In the genomic region with DNA sequence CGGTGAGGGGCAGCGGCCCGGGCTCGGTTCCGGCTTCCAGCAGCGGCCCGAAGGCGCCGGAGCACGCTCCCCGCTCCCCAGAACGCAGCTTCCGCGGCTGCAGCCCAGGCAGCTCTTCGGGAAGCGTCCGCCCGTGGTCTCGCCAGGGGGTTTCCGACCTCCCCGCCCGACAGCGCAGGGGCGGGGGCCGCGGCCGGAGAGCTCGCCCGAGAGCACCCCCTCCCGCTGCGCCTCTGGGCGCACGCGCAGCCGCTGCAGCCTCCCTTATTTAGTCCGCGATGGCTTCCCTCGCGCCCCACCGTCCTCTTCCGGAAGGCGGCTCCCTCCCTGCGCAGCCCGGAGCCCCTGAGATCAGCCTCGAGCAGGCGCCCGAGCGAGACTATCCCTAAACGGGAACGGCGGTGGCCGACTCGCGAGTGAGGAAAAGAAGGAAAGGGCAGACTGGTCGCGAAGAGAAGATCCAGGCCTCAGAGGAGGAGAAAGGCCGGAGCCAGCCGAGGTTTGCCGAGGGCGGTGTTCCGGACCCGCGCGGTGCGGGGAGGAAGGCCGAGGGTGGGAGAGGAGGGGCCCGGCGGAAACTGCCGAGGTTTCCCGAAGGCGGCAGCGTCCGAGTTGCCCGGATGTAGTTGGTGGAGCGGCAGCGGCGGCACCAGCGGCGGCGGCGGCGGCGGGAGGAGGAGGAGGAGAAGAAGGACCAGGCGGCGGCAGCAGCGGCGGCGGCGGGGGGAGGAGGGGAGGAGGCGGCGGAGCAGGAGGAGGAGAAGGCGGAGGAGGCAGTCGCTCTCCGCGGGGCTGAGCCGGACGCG, we compare ENCODE assay signal across 8 cellular contexts. TPM values are rescaled to one million over a fixed set of nuclear protein-coding genes. Genes with fewer than 3 reads are reported as not detected.
DNase-seq lines count a peak whose midpoint lies in the region; ATAC-seq and TF ChIP-seq lines count a peak whose summit lies in the region.

A gene with protein sequence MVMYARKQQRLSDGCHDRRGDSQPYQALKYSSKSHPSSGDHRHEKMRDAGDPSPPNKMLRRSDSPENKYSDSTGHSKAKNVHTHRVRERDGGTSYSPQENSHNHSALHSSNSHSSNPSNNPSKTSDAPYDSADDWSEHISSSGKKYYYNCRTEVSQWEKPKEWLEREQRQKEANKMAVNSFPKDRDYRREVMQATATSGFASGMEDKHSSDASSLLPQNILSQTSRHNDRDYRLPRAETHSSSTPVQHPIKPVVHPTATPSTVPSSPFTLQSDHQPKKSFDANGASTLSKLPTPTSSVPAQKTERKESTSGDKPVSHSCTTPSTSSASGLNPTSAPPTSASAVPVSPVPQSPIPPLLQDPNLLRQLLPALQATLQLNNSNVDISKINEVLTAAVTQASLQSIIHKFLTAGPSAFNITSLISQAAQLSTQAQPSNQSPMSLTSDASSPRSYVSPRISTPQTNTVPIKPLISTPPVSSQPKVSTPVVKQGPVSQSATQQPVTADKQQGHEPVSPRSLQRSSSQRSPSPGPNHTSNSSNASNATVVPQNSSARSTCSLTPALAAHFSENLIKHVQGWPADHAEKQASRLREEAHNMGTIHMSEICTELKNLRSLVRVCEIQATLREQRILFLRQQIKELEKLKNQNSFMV (plus strand): TSS at position 610 of the 806 bp plus-strand sequence. CDS start 462 bp downstream, outside the sequence.

- H3K9me3 ChIP-seq in T-helper 17 cell (ENCODE audit: control insufficient read depth, low read length, poor library complexity, severe bottlenecking) (no peaks in the 10 kb centered on the region), right atrium auricular region (no peaks in the 10 kb centered on the region), uterus (no peaks in the 10 kb centered on the region)

- H3K27me3 ChIP-seq in right atrium auricular region (no peaks in the 10 kb centered on the region), uterus (no peaks in the 10 kb centered on the region)

- H3K4me1 ChIP-seq in right atrium auricular region = peaks cover 0 to 51% of the 10 kb centered on the region in 2 donors
- H3K4me1 ChIP-seq in uterus = no peaks in the 10 kb centered on the region

- H3K27me3 Mint-ChIP-seq in T-helper 17 cell = no peaks in the 10 kb centered on the region

- TF ChIP-seq POLR2A in GM15510 (IDR thresholded peaks at IDR 0.05; ENCODE audit: borderline replicate concordance, extremely low read depth, insufficient read length) = peak; percentile 85
- TF ChIP-seq POLR2A in uterus (IDR thresholded peaks at IDR 0.05) = peak; percentile 72 to 82

- peak within 1 kb of the TSS; percentile 92 for H3K4me3 Mint-ChIP-seq in T-helper 17 cell

- peaks cover 10% of the 10 kb centered on the region for H3K36me3 Mint-ChIP-seq in T-helper 17 cell (ENCODE audit: low read depth)

- H3K36me3 ChIP-seq in right atrium auricular region (peaks cover 29% of the 10 kb centered on the region), uterus (no peaks in the 10 kb centered on the region)

- H3K4me3 ChIP-seq in right atrium auricular region (peak within 1 kb of the TSS; percentile 94 to 97), uterus (peak within 1 kb of the TSS; percentile 89 to 97)

- intact Hi-C loops in uterus (cut with DNase I; ENCODE audit: low total_unique reads) = no loop called here

- TF ChIP-seq CTCF in right atrium auricular region (IDR thresholded peaks at IDR 0.05) (no peak), uterus (IDR thresholded peaks at IDR 0.05) (peak in 1 of 4 experiments; percentile 12)

- DNase-seq in NCI-H1694 treated with DMSO at 0.1 percent for 48 hours (lab: John Stamatoyannopoulos, UW) (peak; percentile 78), T-helper 17 cell (peak; percentile 93 to 97 (median 93)), right atrium auricular region (ENCODE audit: low spot score) (peak; percentile 93), pulmonary artery endothelial cell (ENCODE audit: low read depth, low spot score) (peak; percentile 76), uterus (peak; percentile 94 to 97)

- H3K27ac Mint-ChIP-seq in T-helper 17 cell = peak within 1 kb of the TSS; percentile 96

- ATAC-seq in HG02885 (IDR thresholded peaks at IDR 0.05; ENCODE audit: poor library complexity, unreplicated experiment) (peak; percentile 82), T-helper 17 cell (peak; percentile 83)

- peaks cover 52% of the 10 kb centered on the region for H3K4me1 Mint-ChIP-seq in T-helper 17 cell

- H3K27ac ChIP-seq in angular gyrus (ENCODE audit: low read depth, low read length) = peak within 1 kb of the TSS; percentile 100
- H3K27ac ChIP-seq in right atrium auricular region = peak within 1 kb of the TSS; percentile 99
- H3K27ac ChIP-seq in uterus = peak within 1 kb of the TSS; percentile 98 to 100

RNA-seq across cellular contexts. Expression of the gene that starts here (rescaled TPM):
- total RNA-seq in T-helper 17 cell (100 to 1,000 TPM; 171 to 195 TPM), right atrium auricular region (10 to 100 TPM; 75.4 to 94.1 TPM), pulmonary artery endothelial cell (45.6 and 64.4 TPM in 2 replicates), uterus (100 to 1,000 TPM in 2 of 4 donors, 10 to 100 TPM in 2; 54.4 to 175 (median 90.4) TPM)

Comparison
In these comparisons a context has a peak if more than half of its experiments do, and no peak if none do; other contexts are left out.
1. Peak in every context shown above with its lines: DNase-seq, ATAC-seq, H3K4me3 ChIP-seq and H3K27ac ChIP-seq.